27 cellular contexts compared by ENCODE assay signal in the genomic region with DNA sequence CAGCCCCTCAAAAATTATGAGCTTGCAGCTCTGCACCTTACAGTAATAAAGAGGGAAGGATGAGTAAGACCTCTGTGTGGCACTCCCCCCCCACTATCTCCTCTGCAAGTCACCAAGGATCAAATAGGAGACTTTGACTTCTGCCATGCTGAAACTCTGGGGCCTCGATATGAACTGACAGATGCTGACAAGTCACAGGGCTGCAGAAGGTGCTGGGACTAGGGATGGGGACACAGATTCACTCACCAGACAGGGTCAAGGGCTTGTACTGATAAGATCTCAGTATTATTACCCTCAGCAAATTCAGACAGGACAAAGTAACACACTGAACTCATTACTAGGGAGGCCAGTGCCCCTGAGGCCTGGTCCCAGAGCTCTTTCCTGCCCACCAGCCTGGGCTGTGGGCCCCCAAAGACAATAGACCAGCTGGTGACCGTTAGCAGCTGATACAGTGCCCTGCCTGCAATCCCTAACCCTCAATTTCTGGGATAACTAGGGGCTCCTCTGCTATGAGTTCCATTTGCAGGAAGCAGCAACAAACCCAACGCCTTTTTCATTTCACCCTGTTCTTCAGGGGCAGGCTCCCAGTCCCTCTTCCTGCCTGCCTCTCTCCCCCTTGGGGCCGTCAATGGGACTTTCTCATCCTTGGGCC. TPM values are rescaled to one million over a fixed set of nuclear protein-coding genes. Genes with fewer than 3 reads are reported as not detected.
DNase-seq lines count a peak whose midpoint lies in the region; ATAC-seq and TF ChIP-seq lines count a peak whose summit lies in the region.
"Had no signal": no experiment of that assay in that cellular context is flagged by ENCODE, and none has a peak within 500 bp of the region (broad histone marks: within the 10 kb centered on the region; RNA-seq: fewer than 3 reads in every experiment).

No MANE protein-coding gene starts in this region.

- intact Hi-C loops in cardiac septum (cut with DNase I), result no loop called here
- intact Hi-C loops in left ventricle myocardium inferior (cut with micrococcal nuclease), result loop anchor here (10.0 kb wide), 1 partner anchor 64 kb away; no protein-coding TSS in a partner anchor
- intact Hi-C loops in dendritic cell treated with granulocyte-macrophage colony-stimulating factor and Interleukin-4, amounts not matched to agents 40 ng/mL and 50 ng/mL, for 4 days (cut with micrococcal nuclease), result no loop called here
- intact Hi-C loops in testis (cut with DNase I; ENCODE audit: low total_unique reads), result no loop called here

- DNase-seq in cardiac septum (ENCODE audit: low spot score), result peak; percentile 66
- DNase-seq in left ventricle myocardium inferior, result no peak
- DNase-seq in OCI-M1 (lab: John Stamatoyannopoulos, UW), result peak; percentile 30
- DNase-seq in testis, result no peak
- DNase-seq in glutamatergic neuron, result no peak
- DNase-seq in GM19238 (ENCODE audit: insufficient read length, low spot score), result no peak
- DNase-seq: DMS79; foreskin keratinocyte; HCEC 1CT; hypothalamus; NCI-H1417 treated with DMSO at 0.1 percent for 48 hours; NCI-H510A treated with DMSO at 0.1 percent for 48 hours; occipital lobe; retina; stimulated activated CD4-positive, alpha-beta T cell treated with anti-CD3 and anti-CD28 coated beads, Interleukin-12 subunit alpha, Interleukin-12 subunit beta, amount 100 ng/mL, for 4 hours; stomach; T-helper 1 cell had no signal

- peaks cover 5% of the 10 kb centered on the region for H3K27me3 Mint-ChIP-seq in dendritic cell treated with granulocyte-macrophage colony-stimulating factor and Interleukin-4, amounts not matched to agents 40 ng/mL and 50 ng/mL, for 4 days
- H3K27me3 Mint-ChIP-seq in glutamatergic neuron (ENCODE audit: unreplicated experiment), result peaks cover 1% of the 10 kb centered on the region

- peaks cover 5% of the 10 kb centered on the region for H3K36me3 Mint-ChIP-seq in dendritic cell treated with granulocyte-macrophage colony-stimulating factor and Interleukin-4, amounts not matched to agents 40 ng/mL and 50 ng/mL, for 4 days (ENCODE audit: low read depth)
- no peaks in the 10 kb centered on the region for H3K36me3 Mint-ChIP-seq in glutamatergic neuron (ENCODE audit: unreplicated experiment)

- peaks cover 42% of the 10 kb centered on the region for H3K4me1 Mint-ChIP-seq in dendritic cell treated with granulocyte-macrophage colony-stimulating factor and Interleukin-4, amounts not matched to agents 40 ng/mL and 50 ng/mL, for 4 days (ENCODE audit: low read depth)
- H3K4me1 Mint-ChIP-seq in glutamatergic neuron (ENCODE audit: low read depth, unreplicated experiment), result peaks cover 5% of the 10 kb centered on the region

- no peak overlapping the region for H3K27ac ChIP-seq in left ventricle myocardium inferior (replicated peaks)
- peak overlapping the region; percentile 24 to 45 for H3K27ac ChIP-seq in testis
- H3K27ac ChIP-seq: stomach, upper lobe of left lung, VCaP had no signal

- H3K4me3 ChIP-seq in left ventricle myocardium inferior (no peak overlapping the region), testis (no peak overlapping the region)
- H3K4me3 ChIP-seq: adrenal gland, lung, stomach, upper lobe of left lung had no signal

- H3K27ac Mint-ChIP-seq in dendritic cell treated with granulocyte-macrophage colony-stimulating factor and Interleukin-4, amounts not matched to agents 40 ng/mL and 50 ng/mL, for 4 days, result peak overlapping the region; percentile 88
- H3K27ac Mint-ChIP-seq in glutamatergic neuron (ENCODE audit: unreplicated experiment), result no peak overlapping the region
- H3K27ac Mint-ChIP-seq: activated T-helper 1 cell treated with anti-CD3 and anti-CD28 coated beads, Interleukin-12 subunit alpha, Interleukin-12 subunit beta, Interleukin-2, Interleukin-4 antibody, amounts not matched to agents 30 ng/mL and 10 ng/mL and 1 ng/mL, durations not matched to agents 14 hours and 24 hours and 36 hours had no signal

- 62 to 71% methylated on average over 3 to 4 of the region's 4 CpGs for WGBS in testis, 2 donors

- H3K9me3 ChIP-seq in left ventricle myocardium inferior (replicated peaks), result no peaks in the 10 kb centered on the region
- H3K9me3 ChIP-seq in testis, result no peaks in the 10 kb centered on the region
- H3K9me3 ChIP-seq: adrenal gland, stomach, upper lobe of left lung had no signal

- no peak overlapping the region for H3K4me3 Mint-ChIP-seq in dendritic cell treated with granulocyte-macrophage colony-stimulating factor and Interleukin-4, amounts not matched to agents 40 ng/mL and 50 ng/mL, for 4 days
- H3K4me3 Mint-ChIP-seq in glutamatergic neuron (ENCODE audit: unreplicated experiment), result no peak overlapping the region

- H3K4me1 ChIP-seq in left ventricle myocardium inferior (peaks cover 6% of the 10 kb centered on the region), testis (peaks cover 12% of the 10 kb centered on the region)

- no peak for ATAC-seq in GM21390 (IDR thresholded peaks at IDR 0.05; ENCODE audit: unreplicated experiment)
- ATAC-seq: foreskin keratinocyte had no signal

- H3K36me3 ChIP-seq in left ventricle myocardium inferior (no peaks in the 10 kb centered on the region), testis (ENCODE audit: low read depth, missing control alignments) (no peaks in the 10 kb centered on the region)
- H3K36me3 ChIP-seq: adrenal gland, stomach had no signal

- H3K9me3 Mint-ChIP-seq in dendritic cell treated with granulocyte-macrophage colony-stimulating factor and Interleukin-4, amounts not matched to agents 40 ng/mL and 50 ng/mL, for 4 days, result no peaks in the 10 kb centered on the region
- peaks cover 4% of the 10 kb centered on the region for H3K9me3 Mint-ChIP-seq in glutamatergic neuron (ENCODE audit: unreplicated experiment)
- H3K9me3 Mint-ChIP-seq: activated T-helper 1 cell treated with anti-CD3 and anti-CD28 coated beads, Interleukin-12 subunit alpha, Interleukin-12 subunit beta, Interleukin-2, Interleukin-4 antibody, amounts not matched to agents 30 ng/mL and 10 ng/mL and 1 ng/mL, durations not matched to agents 14 hours and 24 hours and 36 hours had no signal

- no peak for TF ChIP-seq POLR2A in testis (IDR thresholded peaks at IDR 0.05)

- peaks cover 11% of the 10 kb centered on the region for H3K27me3 ChIP-seq in left ventricle myocardium inferior (ENCODE audit: low read depth)
- no peaks in the 10 kb centered on the region for H3K27me3 ChIP-seq in testis
- H3K27me3 ChIP-seq: adrenal gland, foreskin keratinocyte, upper lobe of left lung had no signal

- TF ChIP-seq CTCF in left ventricle myocardium inferior (IDR thresholded peaks at IDR 0.05; ENCODE audit: borderline replicate concordance), result no peak
- TF ChIP-seq CTCF in testis (IDR thresholded peaks at IDR 0.05), result no peak
- TF ChIP-seq CTCF in glutamatergic neuron (IDR thresholded peaks at IDR 0.05; ENCODE audit: partially characterized antibody, unreplicated experiment), result no peak

RNA-seq across cellular contexts. Expression of a gene that starts 20.1 kb away (rescaled TPM):
- total RNA-seq in cardiac septum (not detected), left ventricle myocardium inferior (not detected), testis (under 1 TPM; 0.74 to 0.87 TPM), glutamatergic neuron (ENCODE audit: unreplicated experiment) (0.32 TPM)
- 0.91 TPM for polyA plus RNA-seq in testis (ENCODE audit: insufficient read depth, low read depth, low replicate concordance)
- total RNA-seq: dermis microvascular lymphatic vessel endothelial cell, Right ventricle myocardium superior had no signal

RNA-seq across cellular contexts. Expression of a gene that starts 32.6 kb away (rescaled TPM):
- 28.0 TPM for total RNA-seq in cardiac septum
- 30.2 TPM for total RNA-seq in left ventricle myocardium inferior
- 100 to 1,000 TPM; 191 to 439 TPM for total RNA-seq in testis
- polyA plus RNA-seq in testis (ENCODE audit: insufficient read depth, low read depth, low replicate concordance), result 186 TPM
- total RNA-seq in glutamatergic neuron (ENCODE audit: unreplicated experiment), result 57.1 TPM
- total RNA-seq: activated T-helper 1 cell treated with anti-CD3 and anti-CD28 coated beads, Interleukin-12 subunit alpha, Interleukin-12 subunit beta, Interleukin-2, Interleukin-4 antibody, amounts not matched to agents 30 ng/mL and 10 ng/mL and 1 ng/mL, durations not matched to agents 14 hours and 24 hours and 36 hours; bronchial epithelial cell; foreskin keratinocyte had no signal

Comparison
In these comparisons a context has a peak if more than half of its experiments do, and no peak if none do; other contexts are left out.
1. DNase-seq: peak in cardiac septum (single experiment) and OCI-M1 (single experiment); none in left ventricle myocardium inferior (single experiment), testis (single experiment), glutamatergic neuron (single experiment) and GM19238 (single experiment).